3 cellular contexts compared by ENCODE assay signal in the genomic region with DNA sequence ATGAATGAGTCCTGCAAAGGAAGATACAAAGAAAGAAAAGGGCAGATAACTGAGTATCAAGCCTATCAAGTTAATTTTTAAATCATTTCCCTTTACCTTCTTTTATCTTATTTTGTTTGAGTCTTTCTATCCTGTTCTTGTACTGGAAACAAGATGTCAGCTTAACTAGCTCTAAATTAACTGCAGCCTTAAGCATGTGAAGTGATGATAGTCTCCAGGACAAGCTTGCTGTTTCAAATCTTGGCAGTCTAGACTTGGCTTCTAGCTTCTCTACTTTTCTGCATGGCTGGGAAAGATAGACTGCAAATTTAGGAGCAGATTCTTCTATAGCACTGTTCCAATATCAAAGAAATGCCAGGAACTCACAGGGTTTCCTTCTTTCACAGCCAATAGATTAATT.
"Had no signal": no experiment of that assay in that cellular context is flagged by ENCODE, and none has a peak within 500 bp of the region (broad histone marks: within the 10 kb centered on the region; RNA-seq: fewer than 3 reads in every experiment).

No MANE protein-coding gene starts in this region.

- DNase-seq: GDM1, GF-D8 had no signal

- ATAC-seq: GM12878 had no signal
